Comparison of ENCODE assay signal across 9 cellular contexts in the genomic region with DNA sequence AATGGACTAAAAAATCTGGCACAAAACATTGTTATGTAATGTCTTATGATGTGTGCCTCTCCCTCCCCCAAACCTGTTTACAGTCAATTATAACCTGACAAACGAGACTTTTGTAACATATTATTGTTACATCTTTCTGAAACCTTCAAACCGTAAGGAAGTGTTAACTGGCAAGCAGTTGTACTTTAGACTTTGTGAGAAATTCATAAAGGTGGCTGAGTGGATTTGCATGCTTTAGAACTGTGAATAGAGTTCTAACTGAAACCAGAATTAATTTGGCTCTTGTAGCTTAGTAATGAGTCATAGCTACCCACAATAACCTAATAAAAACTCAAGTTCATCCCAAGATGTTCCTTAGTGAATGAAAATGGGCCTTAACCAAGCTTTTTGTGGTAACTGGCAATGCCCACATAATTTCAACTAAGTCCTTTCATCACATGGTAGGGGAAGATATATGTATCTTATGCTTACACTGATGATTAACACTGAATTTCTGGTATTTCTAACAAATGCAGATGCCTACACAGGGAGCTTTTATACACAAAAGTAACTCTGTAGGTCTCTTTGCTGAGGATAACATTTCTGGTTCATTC. TPM values are rescaled to one million over a fixed set of nuclear protein-coding genes. Genes with fewer than 3 reads are reported as not detected.
DNase-seq lines count a peak whose midpoint lies in the region; ATAC-seq and TF ChIP-seq lines count a peak whose summit lies in the region.
"Had no signal": no experiment of that assay in that cellular context is flagged by ENCODE, and none has a peak within 500 bp of the region (broad histone marks: within the 10 kb centered on the region; RNA-seq: fewer than 3 reads in every experiment).

No MANE protein-coding gene starts in this region.

- H3K4me1 Mint-ChIP-seq in activated CD4-positive, alpha-beta T cell treated with anti-CD3 and anti-CD28 coated beads, Interleukin-2, amount 10 ng/mL, durations not matched to agents 24 days and 14 days, result peaks cover 27% of the 10 kb centered on the region
- H3K4me1 Mint-ChIP-seq in WTC11, result peaks cover 7% of the 10 kb centered on the region
- peaks cover 0 to 17% (median 4%) of the 10 kb centered on the region in 7 donors for H3K4me1 Mint-ChIP-seq in naive thymus-derived CD4-positive, alpha-beta T cell

- POLR2A ChIA-PET in WTC11 (lab: Charles Lee), result no interaction called here
- POLR2A ChIA-PET in naive thymus-derived CD4-positive, alpha-beta T cell (lab: Charles Lee), result interaction anchor here (0.6 to 1.2 kb wide), 3 partner anchors 11 to 64 kb away, joined by 3 read pairs; a partner anchor contains a TSS

- peaks cover 6 to 42% (median 20%) of the 10 kb centered on the region in 3 experiments for H3K36me3 ChIP-seq in naive thymus-derived CD4-positive, alpha-beta T cell (ENCODE audit: control insufficient read depth in 2 of 3, insufficient read depth in 3 of 3, low read length in 3 of 3)

- no peaks in the 10 kb centered on the region for H3K9me3 ChIP-seq in naive thymus-derived CD4-positive, alpha-beta T cell (ENCODE audit: control insufficient read depth in 2 of 3, low read length in 3 of 3)
- H3K9me3 ChIP-seq: BLaER1 treated with 17β-estradiol and CSF1 and Interleukin-3, amounts not matched to agents 10 nM and 100 nM had no signal

- no peaks in the 10 kb centered on the region for H3K9me3 Mint-ChIP-seq in activated CD4-positive, alpha-beta T cell treated with anti-CD3 and anti-CD28 coated beads, Interleukin-2, amount 10 ng/mL, durations not matched to agents 24 days and 14 days
- no peaks in the 10 kb centered on the region for H3K9me3 Mint-ChIP-seq in WTC11
- no peaks in the 10 kb centered on the region for H3K9me3 Mint-ChIP-seq in naive thymus-derived CD4-positive, alpha-beta T cell

- CTCF ChIA-PET in WTC11 (lab: Charles Lee), result no interaction called here
- CTCF ChIA-PET in naive thymus-derived CD4-positive, alpha-beta T cell (lab: Charles Lee), result interaction anchor here (0.6 to 1.1 kb wide), 2 partner anchors 19 to 71 kb away, joined by 3 to 4 read pairs; no protein-coding TSS in a partner anchor

- DNase-seq in activated CD4-positive, alpha-beta T cell treated with anti-CD3 and anti-CD28 coated beads, Interleukin-2, amount 10 ng/mL, durations not matched to agents 24 days and 14 days, result no peak
- DNase-seq in activated CD4-positive, alpha-beta T cell treated with anti-CD3 and anti-CD28 coated beads for 4 hours, result no peak
- DNase-seq in WTC11 (ENCODE audit: low spot score) (no peak), NCI-H2171 (lab: John Stamatoyannopoulos, UW) (no peak), Ammon's horn (ENCODE audit: low spot score) (no peak)
- no peak for DNase-seq in naive thymus-derived CD4-positive, alpha-beta T cell
- no peak for DNase-seq in NK-92 treated with Interleukin-12 subunit alpha and Interleukin-12 subunit beta, amount 100 ng/mL, for 24 hours (lab: John Stamatoyannopoulos, UW)

- no peaks in the 10 kb centered on the region for H3K27me3 Mint-ChIP-seq in activated CD4-positive, alpha-beta T cell treated with anti-CD3 and anti-CD28 coated beads, Interleukin-2, amount 10 ng/mL, durations not matched to agents 24 days and 14 days
- H3K27me3 Mint-ChIP-seq in WTC11 (ENCODE audit: low read depth), result no peaks in the 10 kb centered on the region
- no peaks in the 10 kb centered on the region for H3K27me3 Mint-ChIP-seq in naive thymus-derived CD4-positive, alpha-beta T cell

- TF ChIP-seq CTCF in WTC11 (IDR thresholded peaks at IDR 0.05), result no peak

- no peak overlapping the region for H3K4me3 Mint-ChIP-seq in activated CD4-positive, alpha-beta T cell treated with anti-CD3 and anti-CD28 coated beads, Interleukin-2, amount 10 ng/mL, durations not matched to agents 24 days and 14 days
- H3K4me3 Mint-ChIP-seq in WTC11, result no peak overlapping the region
- no peak overlapping the region for H3K4me3 Mint-ChIP-seq in naive thymus-derived CD4-positive, alpha-beta T cell

- peak overlapping the region; percentile 70 for H3K27ac Mint-ChIP-seq in activated CD4-positive, alpha-beta T cell treated with anti-CD3 and anti-CD28 coated beads, Interleukin-2, amount 10 ng/mL, durations not matched to agents 24 days and 14 days
- H3K27ac Mint-ChIP-seq in WTC11, result 0 out of 2 replicates have a peak overlapping the region, but pooled peaks have one; percentile 21
- peak overlapping the region in 8 of 9 donors; percentile 8 to 70 (median 50) for H3K27ac Mint-ChIP-seq in naive thymus-derived CD4-positive, alpha-beta T cell

- H3K4me3 ChIP-seq in naive thymus-derived CD4-positive, alpha-beta T cell (ENCODE audit: low read length), result no peak overlapping the region
- H3K4me3 ChIP-seq: BLaER1 treated with 17β-estradiol and CSF1 and Interleukin-3, amounts not matched to agents 10 nM and 100 nM had no signal

- H3K27me3 ChIP-seq in naive thymus-derived CD4-positive, alpha-beta T cell (ENCODE audit: control insufficient read depth in 2 of 2, insufficient read depth in 2 of 2, low read length in 2 of 2), result no peaks in the 10 kb centered on the region
- H3K27me3 ChIP-seq: BLaER1 treated with 17β-estradiol and CSF1 and Interleukin-3, amounts not matched to agents 10 nM and 100 nM had no signal

- peaks cover 51% of the 10 kb centered on the region for H3K36me3 Mint-ChIP-seq in activated CD4-positive, alpha-beta T cell treated with anti-CD3 and anti-CD28 coated beads, Interleukin-2, amount 10 ng/mL, durations not matched to agents 24 days and 14 days (ENCODE audit: low read depth)
- H3K36me3 Mint-ChIP-seq in WTC11, result peaks cover 9% of the 10 kb centered on the region
- H3K36me3 Mint-ChIP-seq in naive thymus-derived CD4-positive, alpha-beta T cell, result peaks cover 4 to 38% (median 19%) of the 10 kb centered on the region in 5 donors

- ATAC-seq in HG02870 (IDR thresholded peaks at IDR 0.05; ENCODE audit: unreplicated experiment), result peak; percentile 81
- no peak for ATAC-seq in WTC11
- no peak for ATAC-seq in naive thymus-derived CD4-positive, alpha-beta T cell

- H3K4me1 ChIP-seq in naive thymus-derived CD4-positive, alpha-beta T cell (ENCODE audit: control insufficient read depth in 2 of 2, insufficient read depth in 2 of 2, low read length in 2 of 2), result no peaks in the 10 kb centered on the region

- no peak overlapping the region for H3K27ac ChIP-seq in naive thymus-derived CD4-positive, alpha-beta T cell (ENCODE audit: low read depth, low read length)
- H3K27ac ChIP-seq: BLaER1 treated with 17β-estradiol and CSF1 and Interleukin-3, amounts not matched to agents 10 nM and 100 nM had no signal

- intact Hi-C loops in activated CD4-positive, alpha-beta T cell treated with anti-CD3 and anti-CD28 coated beads, Interleukin-2, amount 10 ng/mL, durations not matched to agents 24 days and 14 days (cut with micrococcal nuclease), result loop anchor here (2.0 kb wide), 1 partner anchor 47 kb away; no protein-coding TSS in a partner anchor
- intact Hi-C loops in naive thymus-derived CD4-positive, alpha-beta T cell (cut with micrococcal nuclease), result no loop called here

TF ChIP-seq in WTC11, 78 proteins besides CTCF, POLR2A, EP300 and RAD21 (continues in another document):
- TF ChIP-seq SP1 (CRISPR knock-in tag; conservative IDR thresholded peaks at IDR 0.05) (no peak), ATF1 (CRISPR knock-in tag; IDR thresholded peaks at IDR 0.05) (no peak), JAZF1 (CRISPR knock-in tag; IDR thresholded peaks at IDR 0.05) (no peak), RELA (CRISPR knock-in tag; IDR thresholded peaks at IDR 0.05; ENCODE audit: borderline replicate concordance) (no peak), ESRRA (CRISPR knock-in tag; IDR thresholded peaks at IDR 0.05; ENCODE audit: borderline replicate concordance) (no peak), ZNF121 (CRISPR knock-in tag; IDR thresholded peaks at IDR 0.05) (no peak), ZNF138 (CRISPR knock-in tag; conservative IDR thresholded peaks at IDR 0.05) (no peak), GTF2I (CRISPR knock-in tag; conservative IDR thresholded peaks at IDR 0.05) (no peak), MYBL2 (CRISPR knock-in tag; IDR thresholded peaks at IDR 0.05) (no peak), NR1H2 (CRISPR knock-in tag; IDR thresholded peaks at IDR 0.05) (no peak)
- TF ChIP-seq, protein P1, sequence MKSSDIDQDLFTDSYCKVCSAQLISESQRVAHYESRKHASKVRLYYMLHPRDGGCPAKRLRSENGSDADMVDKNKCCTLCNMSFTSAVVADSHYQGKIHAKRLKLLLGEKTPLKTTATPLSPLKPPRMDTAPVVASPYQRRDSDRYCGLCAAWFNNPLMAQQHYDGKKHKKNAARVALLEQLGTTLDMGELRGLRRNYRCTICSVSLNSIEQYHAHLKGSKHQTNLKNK (CRISPR knock-in tag; IDR thresholded peaks at IDR 0.05), result no peak
- TF ChIP-seq, protein P2, sequence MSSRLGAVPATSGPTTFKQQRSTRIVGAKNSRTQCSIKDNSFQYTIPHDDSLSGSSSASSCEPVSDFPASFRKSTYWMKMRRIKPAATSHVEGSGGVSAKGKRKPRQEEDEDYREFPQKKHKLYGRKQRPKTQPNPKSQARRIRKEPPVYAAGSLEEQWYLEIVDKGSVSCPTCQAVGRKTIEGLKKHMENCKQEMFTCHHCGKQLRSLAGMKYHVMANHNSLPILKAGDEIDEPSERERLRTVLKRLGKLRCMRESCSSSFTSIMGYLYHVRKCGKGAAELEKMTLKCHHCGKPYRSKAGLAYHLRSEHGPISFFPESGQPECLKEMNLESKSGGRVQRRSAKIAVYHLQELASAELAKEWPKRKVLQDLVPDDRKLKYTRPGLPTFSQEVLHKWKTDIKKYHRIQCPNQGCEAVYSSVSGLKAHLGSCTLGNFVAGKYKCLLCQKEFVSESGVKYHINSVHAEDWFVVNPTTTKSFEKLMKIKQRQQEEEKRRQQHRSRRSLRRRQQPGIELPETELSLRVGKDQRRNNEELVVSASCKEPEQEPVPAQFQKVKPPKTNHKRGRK (CRISPR knock-in tag; IDR thresholded peaks at IDR 0.05; ENCODE audit: borderline replicate concordance), result no peak

RNA-seq across cellular contexts. Expression of a gene that starts 29.7 kb away (rescaled TPM):
- total RNA-seq in activated CD4-positive, alpha-beta T cell treated with anti-CD3 and anti-CD28 coated beads, Interleukin-2, amount 10 ng/mL, durations not matched to agents 24 days and 14 days, result 0.37 and 0.95 TPM in 2 replicates
- total RNA-seq in WTC11 (2021), result 0.09 to 0.32 TPM in 2 of 3 replicates, not detected in the other
- total RNA-seq in naive thymus-derived CD4-positive, alpha-beta T cell, result 1 to 10 TPM in 4 of 5 experiments, under 1 TPM in 1; 0.60 to 2.9 (median 1.1) TPM
- polyA plus RNA-seq in naive thymus-derived CD4-positive, alpha-beta T cell, result under 1 TPM; 0.53 to 0.98 TPM

RNA-seq across cellular contexts. Expression of a gene that starts 29.9 kb away (rescaled TPM):
- total RNA-seq in activated CD4-positive, alpha-beta T cell treated with anti-CD3 and anti-CD28 coated beads, Interleukin-2, amount 10 ng/mL, durations not matched to agents 24 days and 14 days, result 101 and 106 TPM in 2 replicates
- 51.2 to 66.3 TPM (median 54.4 TPM) in 3 replicates for total RNA-seq in WTC11 (2021)
- 100 to 1,000 TPM in 3 of 5 experiments, 10 to 100 TPM in 2; 78.5 to 131 (median 115) TPM for total RNA-seq in naive thymus-derived CD4-positive, alpha-beta T cell
- 100 to 1,000 TPM; 134 to 158 TPM for polyA plus RNA-seq in naive thymus-derived CD4-positive, alpha-beta T cell

RNA-seq across cellular contexts. Expression of a gene that starts 51.3 kb away (rescaled TPM):
- total RNA-seq in activated CD4-positive, alpha-beta T cell treated with anti-CD3 and anti-CD28 coated beads, Interleukin-2, amount 10 ng/mL, durations not matched to agents 24 days and 14 days, result 57.9 and 58.4 TPM in 2 replicates
- 14.2 to 15.6 TPM (median 14.9 TPM) in 3 replicates for total RNA-seq in WTC11 (2021)
- 10 to 100 TPM; 36.7 to 43.8 (median 38.8) TPM for total RNA-seq in naive thymus-derived CD4-positive, alpha-beta T cell
- 10 to 100 TPM in 1 of 2 donors, 1 to 10 TPM in 1; 9.7 to 10.7 TPM for polyA plus RNA-seq in naive thymus-derived CD4-positive, alpha-beta T cell
